1 cellular context compared by ENCODE assay signal in the genomic region with DNA sequence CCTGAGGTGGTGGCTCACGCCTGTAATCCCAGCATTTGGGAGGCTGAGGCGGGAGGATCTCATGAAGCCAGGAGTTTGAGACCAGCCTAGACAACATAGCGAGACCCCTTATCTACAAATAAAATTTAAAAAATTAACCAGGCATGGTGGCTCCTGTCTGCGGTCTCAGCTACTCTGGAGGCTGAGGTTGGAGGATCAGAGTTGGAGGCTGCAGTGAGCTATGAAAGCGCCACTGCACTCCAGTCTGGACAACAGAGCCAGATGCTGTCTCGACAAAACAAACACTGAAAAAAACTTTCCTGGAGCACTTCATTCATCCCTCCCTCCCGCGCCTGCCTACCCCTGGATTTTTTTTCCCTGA.
TF ChIP-seq lines count a peak whose summit lies in the region.

No MANE protein-coding gene starts in this region.

TF ChIP-seq in H1, 55 proteins besides CTCF, POLR2A, EP300 and RAD21:
- TF ChIP-seq POLR2AphosphoS5 (IDR thresholded peaks at IDR 0.05; ENCODE audit: low read depth, low read length) (no peak), HDAC2 (IDR thresholded peaks at IDR 0.05; ENCODE audit: borderline replicate concordance in 1 of 2, low read depth in 2 of 2, low read length in 2 of 2) (no peak), HDAC6 (IDR thresholded peaks at IDR 0.05; ENCODE audit: low read depth, low read length) (no peak), BACH1 (IDR thresholded peaks at IDR 0.05; ENCODE audit: low read length) (no peak), BCL11A (IDR thresholded peaks at IDR 0.05; ENCODE audit: low read depth in 2 of 2, low read length in 2 of 2) (no peak), SP4 (IDR thresholded peaks at IDR 0.05; ENCODE audit: low read length) (no peak), SIX5 (IDR thresholded peaks at IDR 0.05; ENCODE audit: low read depth, low read length) (no peak), KDM4A (IDR thresholded peaks at IDR 0.05; ENCODE audit: low read depth, low read length, severe bottlenecking) (no peak), KDM5A (IDR thresholded peaks at IDR 0.05; ENCODE audit: low read length) (no peak), SUZ12 (IDR thresholded peaks at IDR 0.05; ENCODE audit: low read length) (no peak), NRF1 (IDR thresholded peaks at IDR 0.05; ENCODE audit: low read depth, low read length) (no peak), GABPA (IDR thresholded peaks at IDR 0.05; ENCODE audit: borderline replicate concordance, insufficient read depth, low read length) (no peak), TAF1 (IDR thresholded peaks at IDR 0.05; ENCODE audit: low read depth, low read length) (no peak)
